In genomic region chr7:117791877-117792780, GRCh38 we compare ENCODE assay signal across 10 cellular contexts.
A peak's percentile ranks its signal among the peaks of the same experiment; 100 is the strongest.
DNase-seq lines count a peak whose midpoint lies in the region; ATAC-seq, FAIRE-seq and TF ChIP-seq lines count a peak whose summit lies in the region.
"Had no signal": no experiment of that assay in that cellular context is flagged by ENCODE, and none has a peak within 500 bp of the region (broad histone marks: within the 10 kb centered on the region; RNA-seq: fewer than 3 reads in every experiment).

No MANE protein-coding gene starts in this region.

- TF ChIP-seq POLR2A in A549 (IDR thresholded peaks at IDR 0.05; ENCODE audit: low read length), result no peak
- TF ChIP-seq POLR2A in suprapubic skin (IDR thresholded peaks at IDR 0.05), result no peak

- DNase-seq in A549 (ENCODE audit: low read depth in 1 of 2, low spot score in 1 of 2) (no peak), WTC11 (ENCODE audit: low spot score) (no peak), suprapubic skin (ENCODE audit: low spot score in 2 of 2) (no peak), NCI-H526 treated with DMSO at 0.1 percent for 48 hours (lab: John Stamatoyannopoulos, UW) (no peak), NCI-H2196 (lab: John Stamatoyannopoulos, UW; ENCODE audit: unreplicated experiment) (no peak), ascending aorta (ENCODE audit: low spot score in 2 of 2) (no peak)
- DNase-seq: activated naive CD8-positive, alpha-beta T cell treated with anti-CD3 and anti-CD28 coated beads, Interleukin-2, amount 10 ng/mL, durations not matched to agents 7 days and 5 days; NCI-H2029 treated with DMSO at 0.1 percent for 48 hours had no signal

- no peak for TF ChIP-seq RAD21 in A549 (conservative IDR thresholded peaks at IDR 0.05 in 1 of 2, IDR thresholded peaks at IDR 0.05 in 1 of 2)

- no peak overlapping the region for H3K27ac ChIP-seq in A549
- H3K27ac ChIP-seq in suprapubic skin, result no peak overlapping the region
- no peak overlapping the region for H3K27ac ChIP-seq in ascending aorta

- H3K36me3 ChIP-seq in suprapubic skin, result peaks cover 3% of the 10 kb centered on the region
- H3K36me3 ChIP-seq in ascending aorta, result peaks cover 0 to 6% of the 10 kb centered on the region in 2 donors

- peak; percentile 45 to 68; a peak in 4 of 6 replicates for ATAC-seq in A549
- peak; percentile 73 for ATAC-seq in GM19351 (IDR thresholded peaks at IDR 0.05; ENCODE audit: unreplicated experiment)
- peak; percentile 65 for ATAC-seq in HG03135 (IDR thresholded peaks at IDR 0.05; ENCODE audit: unreplicated experiment)
- no peak for ATAC-seq in WTC11

- whole genome bisulfite sequencing in A549 (ENCODE audit: missing lambda C conversion rate), result 47% methylated on average over 18 of the region's 18 CpGs
- 83% methylated on average over 18 of the region's 18 CpGs for WGBS in suprapubic skin

- TF ChIP-seq CTCF in A549 (IDR thresholded peaks at IDR 0.05) (no peak), WTC11 (IDR thresholded peaks at IDR 0.05) (no peak), suprapubic skin (IDR thresholded peaks at IDR 0.05) (no peak), ascending aorta (IDR thresholded peaks at IDR 0.05) (no peak)

- H3K4me2 ChIP-seq in A549, result no peak overlapping the region

- no peaks in the 10 kb centered on the region for H3K9me3 Mint-ChIP-seq in WTC11
- H3K9me3 Mint-ChIP-seq: activated naive CD8-positive, alpha-beta T cell treated with anti-CD3 and anti-CD28 coated beads, Interleukin-2, amount 10 ng/mL, durations not matched to agents 7 days and 5 days had no signal

- H3K4me1 Mint-ChIP-seq in WTC11, result peaks cover 10% of the 10 kb centered on the region
- H3K4me1 Mint-ChIP-seq: activated naive CD8-positive, alpha-beta T cell treated with anti-CD3 and anti-CD28 coated beads, Interleukin-2, amount 10 ng/mL, durations not matched to agents 7 days and 5 days had no signal

- H3K36me3 Mint-ChIP-seq in WTC11, result peaks cover 20% of the 10 kb centered on the region
- H3K36me3 Mint-ChIP-seq: activated naive CD8-positive, alpha-beta T cell treated with anti-CD3 and anti-CD28 coated beads, Interleukin-2, amount 10 ng/mL, durations not matched to agents 7 days and 5 days had no signal

- POLR2A ChIA-PET in A549 (lab: Yijun Ruan, JAX), result no interaction called here
- POLR2A ChIA-PET in WTC11 (lab: Charles Lee), result no interaction called here

- H3K27me3 ChIP-seq in suprapubic skin (no peaks in the 10 kb centered on the region), ascending aorta (no peaks in the 10 kb centered on the region)

- H3K9me3 ChIP-seq in A549, result no peaks in the 10 kb centered on the region
- no peaks in the 10 kb centered on the region for H3K9me3 ChIP-seq in suprapubic skin
- no peaks in the 10 kb centered on the region for H3K9me3 ChIP-seq in ascending aorta

- CTCF ChIA-PET in A549 (lab: Yijun Ruan, JAX) (interaction anchor here (1.1 kb wide), 1 partner anchor 16 kb away, joined by 3 read pairs; no protein-coding TSS in a partner anchor), WTC11 (lab: Charles Lee) (interaction anchor here (1.3 kb wide), 1 partner anchor 78 kb away, joined by 6 read pairs; no protein-coding TSS in a partner anchor)

- H3K4me3 Mint-ChIP-seq in WTC11, result no peak overlapping the region
- H3K4me3 Mint-ChIP-seq: activated naive CD8-positive, alpha-beta T cell treated with anti-CD3 and anti-CD28 coated beads, Interleukin-2, amount 10 ng/mL, durations not matched to agents 7 days and 5 days had no signal

- H3K4me1 ChIP-seq in A549 (no peaks in the 10 kb centered on the region), suprapubic skin (peaks cover 7% of the 10 kb centered on the region), ascending aorta (no peaks in the 10 kb centered on the region)

- H3K4me3 ChIP-seq in A549, result no peak overlapping the region
- no peak overlapping the region for H3K4me3 ChIP-seq in suprapubic skin
- no peak overlapping the region for H3K4me3 ChIP-seq in ascending aorta

- peak overlapping the region; percentile 80 for H3K27ac Mint-ChIP-seq in WTC11
- H3K27ac Mint-ChIP-seq: activated naive CD8-positive, alpha-beta T cell treated with anti-CD3 and anti-CD28 coated beads, Interleukin-2, amount 10 ng/mL, durations not matched to agents 7 days and 5 days had no signal

- intact Hi-C loops in ascending aorta (cut with DNase I), result no loop called here

- TF ChIP-seq EP300 in A549 (IDR thresholded peaks at IDR 0.05) (no peak), suprapubic skin (IDR thresholded peaks at IDR 0.05) (no peak)

- no peaks in the 10 kb centered on the region for H3K27me3 Mint-ChIP-seq in WTC11 (ENCODE audit: low read depth)

- no peak for FAIRE-seq in A549 (lab: Jason Lieb, UNC)

TF ChIP-seq in A549, 52 proteins besides CTCF, POLR2A, EP300 and RAD21:
- no peak for TF ChIP-seq CBX8 (IDR thresholded peaks at IDR 0.05)
- TF ChIP-seq MAFK (IDR thresholded peaks at IDR 0.05; ENCODE audit: partially characterized antibody), result peak; percentile 87

TF ChIP-seq in WTC11, 78 proteins besides CTCF, POLR2A, EP300 and RAD21:
- TF ChIP-seq CDX4 (CRISPR knock-in tag; IDR thresholded peaks at IDR 0.05; ENCODE audit: borderline replicate concordance) (no peak), TP53 (CRISPR knock-in tag; IDR thresholded peaks at IDR 0.05) (no peak), ZBTB21 (CRISPR knock-in tag; IDR thresholded peaks at IDR 0.05; ENCODE audit: borderline replicate concordance) (no peak)
